Comparison of ENCODE assay signal across 9 cellular contexts in genomic region chr4:3657917-3658913, GRCh38.
A peak's percentile ranks its signal among the peaks of the same experiment; 100 is the strongest.
DNase-seq lines count a peak whose midpoint lies in the region; FAIRE-seq and TF ChIP-seq lines count a peak whose summit lies in the region.
"Had no signal": no experiment of that assay in that cellular context is flagged by ENCODE, and none has a peak within 500 bp of the region (broad histone marks: within the 10 kb centered on the region; RNA-seq: fewer than 3 reads in every experiment).

No MANE protein-coding gene starts in this region.

- no peaks in the 10 kb centered on the region for H3K79me2 ChIP-seq in MM.1S (ENCODE audit: low read length)

- H2AK5ac ChIP-seq in neuronal stem cell (ENCODE audit: low read depth, low read length), result peak overlapping the region; percentile 10

- H3K4me3 Mint-ChIP-seq in brain, result no peak overlapping the region

- no peaks in the 10 kb centered on the region for H3K79me1 ChIP-seq in neuronal stem cell (ENCODE audit: low read depth, low read length)

- H3K4me1 ChIP-seq in BE2C (peaks cover 22% of the 10 kb centered on the region), neuronal stem cell (ENCODE audit: control insufficient read depth in 2 of 2, insufficient read depth in 1 of 2, low read depth in 1 of 2, low read length in 2 of 2) (peaks cover 11 to 27% of the 10 kb centered on the region in 2 donors), MM.1S (ENCODE audit: low read length) (no peaks in the 10 kb centered on the region)
- H3K4me1 ChIP-seq: right lobe of liver had no signal

- H4K91ac ChIP-seq in neuronal stem cell (ENCODE audit: low read depth, low read length, poor library complexity), result no peak overlapping the region

- DNase-seq in BE2C (peak; percentile 45), HS-27A (ENCODE audit: low read depth) (peak; percentile 27), neuronal stem cell (ENCODE audit: low spot score) (no peak), GM12891 (ENCODE audit: insufficient read length, low spot score) (no peak), HT-29 (ENCODE audit: low spot score) (no peak), MM.1S (no peak), WERI-Rb-1 (no peak)
- DNase-seq: right lobe of liver had no signal

- H4K8ac ChIP-seq in neuronal stem cell (ENCODE audit: low read depth, low read length), result no peak overlapping the region

- no peak overlapping the region for H3K4ac ChIP-seq in neuronal stem cell (ENCODE audit: low read length)

- peak overlapping the region; percentile 1 for H2BK15ac ChIP-seq in neuronal stem cell (ENCODE audit: low read length)

- no peak overlapping the region for H3K14ac ChIP-seq in neuronal stem cell (ENCODE audit: low read length)

- H2BK12ac ChIP-seq in neuronal stem cell (ENCODE audit: low read length), result peak overlapping the region; percentile 82

- H3K36me3 ChIP-seq in BE2C (no peaks in the 10 kb centered on the region), neuronal stem cell (replicated peaks in 1 of 2; ENCODE audit: control insufficient read depth in 2 of 2, insufficient read depth in 2 of 2, low read length in 2 of 2) (no peaks in the 10 kb centered on the region), MM.1S (replicated peaks; ENCODE audit: insufficient read depth, low read length) (no peaks in the 10 kb centered on the region), WERI-Rb-1 (no peaks in the 10 kb centered on the region)
- H3K36me3 ChIP-seq: right lobe of liver had no signal

- H3K9me3 ChIP-seq in BE2C, result no peaks in the 10 kb centered on the region
- H3K9me3 ChIP-seq in neuronal stem cell (replicated peaks in 1 of 2; ENCODE audit: control insufficient read depth in 2 of 2, insufficient read depth in 1 of 2, low read depth in 1 of 2, low read length in 2 of 2), result peaks cover 0 to 2% of the 10 kb centered on the region in 2 donors
- H3K9me3 ChIP-seq in MM.1S (replicated peaks; ENCODE audit: insufficient read depth, low read length), result no peaks in the 10 kb centered on the region
- no peaks in the 10 kb centered on the region for H3K9me3 ChIP-seq in WERI-Rb-1 (ENCODE audit: severe bottlenecking)
- H3K9me3 ChIP-seq: right lobe of liver had no signal

- no peak for TF ChIP-seq POLR2A in GM12891 (IDR thresholded peaks at IDR 0.05; ENCODE audit: low read depth, low read length)

- FAIRE-seq in GM12891 (lab: Jason Lieb, UNC), result no peak

- H3K27me3 Mint-ChIP-seq in brain, result no peaks in the 10 kb centered on the region

- no peaks in the 10 kb centered on the region for H3K9me2 ChIP-seq in MM.1S (replicated peaks; ENCODE audit: insufficient read depth, low read length)

- no peaks in the 10 kb centered on the region for H3K9me3 Mint-ChIP-seq in brain

- H2AFZ ChIP-seq in neuronal stem cell (ENCODE audit: low read length), result no peak overlapping the region
- no peak overlapping the region for H2AFZ ChIP-seq in MM.1S (ENCODE audit: low read length)

- H3K27ac Mint-ChIP-seq in brain, result peak overlapping the region; percentile 23 to 92 (median 88)

- peak overlapping the region; percentile 83 for H2BK5ac ChIP-seq in neuronal stem cell (ENCODE audit: low read length)

- peak overlapping the region; percentile 32 for H3K18ac ChIP-seq in neuronal stem cell (ENCODE audit: low read length)

- H3K9ac ChIP-seq in neuronal stem cell (ENCODE audit: low read depth, low read length, poor library complexity) (no peak overlapping the region), MM.1S (ENCODE audit: low read length) (no peak overlapping the region)

- no peaks in the 10 kb centered on the region for H3K27me3 ChIP-seq in BE2C
- peaks cover 0 to 53% (median 0%) of the 10 kb centered on the region in 3 experiments for H3K27me3 ChIP-seq in neuronal stem cell (ENCODE audit: control insufficient read depth in 3 of 3, insufficient read depth in 3 of 3, low read depth in 1 of 3, low read length in 3 of 3)
- H3K27me3 ChIP-seq in MM.1S (replicated peaks; ENCODE audit: insufficient read depth, low read length), result peaks cover 97% of the 10 kb centered on the region
- H3K27me3 ChIP-seq in WERI-Rb-1 (ENCODE audit: insufficient read depth, low read depth, severe bottlenecking), result no peaks in the 10 kb centered on the region
- H3K27me3 ChIP-seq: right lobe of liver had no signal

- peaks cover 66% of the 10 kb centered on the region for H3K4me1 Mint-ChIP-seq in brain

- H3K23ac ChIP-seq in neuronal stem cell (ENCODE audit: low read depth, low read length, poor library complexity), result no peak overlapping the region

- no peak overlapping the region for H2BK120ac ChIP-seq in neuronal stem cell (ENCODE audit: low read depth, low read length)

- H3K4me3 ChIP-seq in BE2C (ENCODE audit: low read depth, low read length) (no peak overlapping the region), neuronal stem cell (ENCODE audit: low read length in 2 of 2) (no peak overlapping the region), MM.1S (ENCODE audit: low read length) (no peak overlapping the region), WERI-Rb-1 (ENCODE audit: low read depth, low read length) (no peak overlapping the region)
- H3K4me3 ChIP-seq: right lobe of liver had no signal

- no peak overlapping the region for H3K27ac ChIP-seq in neuronal stem cell (replicated peaks; ENCODE audit: low read length)
- H3K27ac ChIP-seq in MM.1S (ENCODE audit: low read length), result no peak overlapping the region
- no peak overlapping the region for H3K27ac ChIP-seq in WERI-Rb-1
- H3K27ac ChIP-seq: right lobe of liver had no signal

- H3K36me3 Mint-ChIP-seq in brain, result no peaks in the 10 kb centered on the region

- H3K4me2 ChIP-seq in neuronal stem cell (ENCODE audit: insufficient read depth, low read length, poor library complexity, severe bottlenecking) (no peak overlapping the region), MM.1S (ENCODE audit: low read depth, low read length) (no peak overlapping the region)

- no CpG with 5 or more reads among the region's 32 CpGs for WGBS in neuronal stem cell (ENCODE audit: extremely low coverage in 2 of 2, insufficient read length in 2 of 2, insufficient replicate concordance in 1 of 2), 2 donors

- H3F3A ChIP-seq in MM.1S (ENCODE audit: insufficient read depth, low read length), result no peaks in the 10 kb centered on the region

- no peaks in the 10 kb centered on the region for H4K20me1 ChIP-seq in MM.1S (ENCODE audit: insufficient read depth, low read length)

- TF ChIP-seq CTCF in BE2C (IDR thresholded peaks at IDR 0.05; ENCODE audit: low read depth, low read length) (no peak), brain (conservative IDR thresholded peaks at IDR 0.05) (no peak), MM.1S (IDR thresholded peaks at IDR 0.05; ENCODE audit: low read length) (no peak), WERI-Rb-1 (IDR thresholded peaks at IDR 0.05; ENCODE audit: low read depth, low read length) (no peak)

TF ChIP-seq in GM12891, 5 proteins besides CTCF, POLR2A, EP300 and RAD21:
- no peak for TF ChIP-seq POU2F2 (IDR thresholded peaks at IDR 0.05; ENCODE audit: low read depth, low read length)
- TF ChIP-seq PAX5 (IDR thresholded peaks at IDR 0.05; ENCODE audit: insufficient read depth, low read length, severe bottlenecking), result no peak
- no peak for TF ChIP-seq POLR2AphosphoS5 (IDR thresholded peaks at IDR 0.05; ENCODE audit: low read depth, low read length)
- TF ChIP-seq TAF1 (IDR thresholded peaks at IDR 0.05; ENCODE audit: low read depth, low read length), result no peak
- TF ChIP-seq SPI1 (IDR thresholded peaks at IDR 0.05; ENCODE audit: low read depth, low read length), result no peak

Comparison
In these comparisons a context has a peak if more than half of its experiments do, and no peak if none do; other contexts are left out.
1. DNase-seq: peak in BE2C (single experiment) and HS-27A (single experiment); none in neuronal stem cell (single experiment), GM12891 (single experiment), HT-29 (single experiment), MM.1S (single experiment) and WERI-Rb-1 (single experiment).